In genomic region chr9:117622347-117622746, GRCh38 we compare ENCODE assay signal across 1 cellular context.
TF ChIP-seq lines count a peak whose summit lies in the region.

No MANE protein-coding gene starts in this region.

TF ChIP-seq in GM23338, 12 proteins besides CTCF, POLR2A, EP300 and RAD21 (continued from another document):
- TF ChIP-seq ZNF462 (CRISPR knock-in tag; IDR thresholded peaks at IDR 0.05): no peak
- TF ChIP-seq NANOG (IDR thresholded peaks at IDR 0.05; ENCODE audit: borderline replicate concordance): no peak
- no peak for TF ChIP-seq ETS1 (IDR thresholded peaks at IDR 0.05)
- no peak for TF ChIP-seq POLR2AphosphoS5 (IDR thresholded peaks at IDR 0.05; ENCODE audit: low read depth)
- TF ChIP-seq EZH2 (IDR thresholded peaks at IDR 0.05; ENCODE audit: low read depth, unreplicated experiment): no peak
- TF ChIP-seq STAT1 (IDR thresholded peaks at IDR 0.05; ENCODE audit: unreplicated experiment): no peak
- TF ChIP-seq EZH2phosphoT487 (IDR thresholded peaks at IDR 0.05; ENCODE audit: unreplicated experiment): no peak
